Comparison of ENCODE assay signal across 28 cellular contexts in the genomic region with DNA sequence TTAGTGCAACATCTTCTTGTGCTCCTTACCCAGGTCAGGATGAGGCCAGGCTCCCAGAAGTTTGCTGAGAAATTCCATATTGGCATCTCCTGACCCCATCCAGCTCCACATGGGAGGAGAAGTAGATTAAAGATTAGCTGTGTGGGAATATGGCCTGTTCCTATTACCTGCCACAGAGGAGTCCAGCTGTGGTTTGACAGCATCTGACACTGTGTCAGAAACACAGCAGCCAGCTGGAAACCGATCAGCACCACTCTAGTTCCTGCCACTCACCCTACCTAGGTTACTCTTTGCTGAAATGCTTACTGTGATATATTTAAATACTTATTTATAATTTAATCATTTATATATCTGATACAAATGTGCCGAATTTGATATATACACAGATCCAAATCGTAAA.
"Had no signal": no experiment of that assay in that cellular context is flagged by ENCODE, and none has a peak within 500 bp of the region (broad histone marks: within the 10 kb centered on the region; RNA-seq: fewer than 3 reads in every experiment).

No MANE protein-coding gene starts in this region.

- H3K27me3 Mint-ChIP-seq: stimulated activated memory B cell treated with anti-CD40 and anti-IgM and Interleukin-4, amounts not matched to agents 10 μg/mL and 1 μg/mL and 100 μg/mL, for 72 hours; stimulated activated naive B cell treated with anti-CD40 and anti-IgM and Interleukin-4, amounts not matched to agents 10 μg/mL and 1 μg/mL and 100 μg/mL, for 72 hours; stimulated activated naive CD8-positive, alpha-beta T cell treated with anti-CD3 and anti-CD28 coated beads, Interleukin-15, amount 100 ng/mL, for 72 hours; type B pancreatic cell had no signal

- H3K4me3 Mint-ChIP-seq: stimulated activated effector memory CD8-positive, alpha-beta T cell treated with anti-CD3 and anti-CD28 coated beads, Interleukin-12 subunit alpha, Interleukin-12 subunit beta, amount 100 ng/mL, for 72 hours; stimulated activated memory B cell treated with anti-CD40 and anti-IgM and Interleukin-4, amounts not matched to agents 10 μg/mL and 1 μg/mL and 100 μg/mL, for 72 hours; stimulated activated naive B cell treated with anti-CD40 and anti-IgM and Interleukin-4, amounts not matched to agents 10 μg/mL and 1 μg/mL and 100 μg/mL, for 72 hours; stimulated activated naive CD8-positive, alpha-beta T cell treated with anti-CD3 and anti-CD28 coated beads, Interleukin-15, amount 100 ng/mL, for 72 hours; stimulated activated naive CD8-positive, alpha-beta T cell treated with anti-CD3 and anti-CD28 coated beads, Interleukin-15, Interleukin-2, amounts not matched to agents 100 ng/mL and 50 ng/mL, for 24 hours; type B pancreatic cell had no signal

- H3K27me3 ChIP-seq: stomach, suprapubic skin, testis, thyroid gland, tibial artery, tibial nerve, transverse colon, upper lobe of left lung, upper lobe of right lung, uterus, vagina had no signal

- H3K9me3 ChIP-seq: suprapubic skin, testis, thoracic aorta, thyroid gland, tibial artery, transverse colon, upper lobe of right lung, uterus, vagina had no signal

- H3K4me3 ChIP-seq: stomach, suprapubic skin, testis, thoracic aorta, thyroid gland, tibial artery, tibial nerve, transverse colon, upper lobe of left lung, upper lobe of right lung, uterus, vagina had no signal

- DNase-seq: stimulated activated CD4-positive, alpha-beta T cell treated with anti-CD3 and anti-CD28 coated beads, Interleukin-2, amount 100 ng/mL, for 48 hours; stimulated activated CD4-positive, alpha-beta T cell treated with anti-CD3 and anti-CD28 coated beads, Interleukin-4, amount 100 ng/mL, for 1 hour; stimulated activated CD4-positive, alpha-beta T cell treated with anti-CD3 and anti-CD28 coated beads, Interleukin-4, amount 100 ng/mL, for 24 hours; stimulated activated CD4-positive, alpha-beta T cell treated with anti-CD3 and anti-CD28 coated beads, Interleukin-4, amount 100 ng/mL, for 4 hours; stimulated activated CD8-positive, alpha-beta memory T cell treated with anti-CD3 and anti-CD28 coated beads, Interleukin-4, amount 100 ng/mL, for 48 hours; stimulated activated naive B cell treated with anti-CD40 and anti-IgM and Interleukin-4, amounts not matched to agents 10 μg/mL and 1 μg/mL and 100 μg/mL, for 72 hours; stimulated activated naive CD4-positive, alpha-beta T cell; stimulated activated naive CD4-positive, alpha-beta T cell treated with Interleukin-2 at 50 U/mL for 16 hours; stimulated activated naive CD8-positive, alpha-beta T cell treated with anti-CD3 and anti-CD28 coated beads, Interleukin-15, amount 100 ng/mL, for 72 hours; stimulated activated naive CD8-positive, alpha-beta T cell treated with anti-CD3 and anti-CD28 coated beads, Interleukin-15, Interleukin-2, amounts not matched to agents 100 U/mL and 50 U/mL, for 24 hours; stomach; substantia nigra; testis; thyroid gland; tibial artery; transverse colon; trophoblast cell; upper lobe of left lung; upper lobe of right lung; uterus had no signal

- H3K36me3 ChIP-seq: stomach, suprapubic skin, thoracic aorta, thyroid gland, tibial artery, tibial nerve, transverse colon, upper lobe of left lung, upper lobe of right lung, uterus, vagina had no signal

- ATAC-seq: stimulated activated effector memory CD8-positive, alpha-beta T cell treated with anti-CD3 and anti-CD28 coated beads, Interleukin-12 subunit alpha, Interleukin-12 subunit beta, amount 100 ng/mL, for 72 hours; stimulated activated memory B cell treated with anti-CD40 and anti-IgM and Interleukin-4, amounts not matched to agents 10 μg/mL and 1 μg/mL and 100 μg/mL, for 72 hours; stimulated activated naive B cell treated with anti-CD40 and anti-IgM and Interleukin-4, amounts not matched to agents 10 μg/mL and 1 μg/mL and 100 μg/mL, for 72 hours; stimulated activated naive CD8-positive, alpha-beta T cell treated with anti-CD3 and anti-CD28 coated beads, Interleukin-15, amount 100 ng/mL, for 72 hours; stimulated activated naive CD8-positive, alpha-beta T cell treated with anti-CD3 and anti-CD28 coated beads, Interleukin-15, Interleukin-2, amounts not matched to agents 100 U/mL and 50 U/mL, for 24 hours; upper lobe of right lung had no signal

- H3K27ac ChIP-seq: stomach, suprapubic skin, testis, thoracic aorta, thyroid gland, tibial artery, tibial nerve, transverse colon, upper lobe of left lung, upper lobe of right lung, uterus, vagina had no signal

- H3K4me1 Mint-ChIP-seq: stimulated activated effector memory CD8-positive, alpha-beta T cell treated with anti-CD3 and anti-CD28 coated beads, Interleukin-12 subunit alpha, Interleukin-12 subunit beta, amount 100 ng/mL, for 72 hours; stimulated activated memory B cell treated with anti-CD40 and anti-IgM and Interleukin-4, amounts not matched to agents 10 μg/mL and 1 μg/mL and 100 μg/mL, for 72 hours; stimulated activated naive B cell treated with anti-CD40 and anti-IgM and Interleukin-4, amounts not matched to agents 10 μg/mL and 1 μg/mL and 100 μg/mL, for 72 hours; stimulated activated naive CD8-positive, alpha-beta T cell treated with anti-CD3 and anti-CD28 coated beads, Interleukin-15, amount 100 ng/mL, for 72 hours had no signal

- H3K27ac Mint-ChIP-seq: stimulated activated effector memory CD8-positive, alpha-beta T cell treated with anti-CD3 and anti-CD28 coated beads, Interleukin-12 subunit alpha, Interleukin-12 subunit beta, amount 100 ng/mL, for 72 hours; stimulated activated memory B cell treated with anti-CD40 and anti-IgM and Interleukin-4, amounts not matched to agents 10 μg/mL and 1 μg/mL and 100 μg/mL, for 72 hours; stimulated activated naive B cell treated with anti-CD40 and anti-IgM and Interleukin-4, amounts not matched to agents 10 μg/mL and 1 μg/mL and 100 μg/mL, for 72 hours; stimulated activated naive CD8-positive, alpha-beta T cell treated with anti-CD3 and anti-CD28 coated beads, Interleukin-15, amount 100 ng/mL, for 72 hours; stimulated activated naive CD8-positive, alpha-beta T cell treated with anti-CD3 and anti-CD28 coated beads, Interleukin-15, Interleukin-2, amounts not matched to agents 100 ng/mL and 50 ng/mL, for 24 hours; type B pancreatic cell had no signal

- H3K36me3 Mint-ChIP-seq: stimulated activated effector memory CD8-positive, alpha-beta T cell treated with anti-CD3 and anti-CD28 coated beads, Interleukin-12 subunit alpha, Interleukin-12 subunit beta, amount 100 ng/mL, for 72 hours; stimulated activated memory B cell treated with anti-CD40 and anti-IgM and Interleukin-4, amounts not matched to agents 10 μg/mL and 1 μg/mL and 100 μg/mL, for 72 hours; stimulated activated naive B cell treated with anti-CD40 and anti-IgM and Interleukin-4, amounts not matched to agents 10 μg/mL and 1 μg/mL and 100 μg/mL, for 72 hours had no signal

- H3K4me1 ChIP-seq: suprapubic skin, testis, thyroid gland, transverse colon, upper lobe of left lung, upper lobe of right lung, uterus, vagina had no signal
